In genomic region chr7:18341756-18342155, GRCh38 we compare ENCODE assay signal across 28 cellular contexts.
"Had no signal": no experiment of that assay in that cellular context is flagged by ENCODE, and none has a peak within 500 bp of the region (broad histone marks: within the 10 kb centered on the region; RNA-seq: fewer than 3 reads in every experiment).

No MANE protein-coding gene starts in this region.

- H3K27ac ChIP-seq: epithelial cell of prostate, gastrocnemius medialis, lower lobe of right lung, ovary, psoas muscle, sigmoid colon, thoracic aorta, tibial nerve, upper lobe of left lung, uterus had no signal

- H3K27ac Mint-ChIP-seq: endodermal cell; mesothelial cell of epicardium; naive thymus-derived CD4-positive, alpha-beta T cell; nephron; stimulated activated effector memory CD8-positive, alpha-beta T cell treated with anti-CD3 and anti-CD28 coated beads, Interleukin-12 subunit alpha, Interleukin-12 subunit beta, amount 100 ng/mL, for 72 hours; stimulated activated naive CD8-positive, alpha-beta T cell treated with anti-CD3 and anti-CD28 coated beads, Interleukin-15, Interleukin-2, amounts not matched to agents 100 ng/mL and 50 ng/mL, for 24 hours had no signal

- DNase-seq: effector CD8-positive, alpha-beta T cell; endodermal cell; foreskin fibroblast; gastrocnemius medialis; head of caudate nucleus; left ventricle myocardium superior; lower lobe of right lung; mesenchymal stem cell; mucosa of descending colon; naive thymus-derived CD4-positive, alpha-beta T cell; nucleus accumbens; ovary; posterior cingulate gyrus; psoas muscle; right cardiac atrium; sigmoid colon; stimulated activated CD4-positive, alpha-beta T cell treated with anti-CD3 and anti-CD28 coated beads, Interleukin-2, amount 100 ng/mL, for 24 hours; stimulated activated CD4-positive, alpha-beta T cell treated with anti-CD3 and anti-CD28 coated beads, Interleukin-4, amount 100 ng/mL, for 24 hours; upper lobe of left lung; uterus had no signal

- H3K36me3 Mint-ChIP-seq: naive thymus-derived CD4-positive, alpha-beta T cell; stimulated activated effector memory CD8-positive, alpha-beta T cell treated with anti-CD3 and anti-CD28 coated beads, Interleukin-12 subunit alpha, Interleukin-12 subunit beta, amount 100 ng/mL, for 72 hours had no signal

- H3K4me3 Mint-ChIP-seq: endodermal cell; mesothelial cell of epicardium; naive thymus-derived CD4-positive, alpha-beta T cell; nephron; stimulated activated effector memory CD8-positive, alpha-beta T cell treated with anti-CD3 and anti-CD28 coated beads, Interleukin-12 subunit alpha, Interleukin-12 subunit beta, amount 100 ng/mL, for 72 hours; stimulated activated naive CD8-positive, alpha-beta T cell treated with anti-CD3 and anti-CD28 coated beads, Interleukin-15, Interleukin-2, amounts not matched to agents 100 ng/mL and 50 ng/mL, for 24 hours had no signal

- H3K4me1 ChIP-seq: gastrocnemius medialis, psoas muscle, upper lobe of left lung, uterus had no signal

- ATAC-seq: esophagus mucosa; gastrocnemius medialis; left ventricle myocardium superior; lower lobe of right lung; mucosa of descending colon; naive thymus-derived CD4-positive, alpha-beta T cell; psoas muscle; right cardiac atrium; stimulated activated effector memory CD8-positive, alpha-beta T cell treated with anti-CD3 and anti-CD28 coated beads, Interleukin-12 subunit alpha, Interleukin-12 subunit beta, amount 100 ng/mL, for 72 hours had no signal

- H3K4me1 Mint-ChIP-seq: naive thymus-derived CD4-positive, alpha-beta T cell; nephron; stimulated activated effector memory CD8-positive, alpha-beta T cell treated with anti-CD3 and anti-CD28 coated beads, Interleukin-12 subunit alpha, Interleukin-12 subunit beta, amount 100 ng/mL, for 72 hours had no signal

- H3K4me3 ChIP-seq: gastrocnemius medialis, lower lobe of right lung, mucosa of descending colon, ovary, psoas muscle, sigmoid colon, thoracic aorta, tibial nerve, upper lobe of left lung, uterus had no signal

- H3K27me3 ChIP-seq: gastrocnemius medialis, ovary, sigmoid colon, tibial nerve, upper lobe of left lung, uterus had no signal
